ENCODE assay signal across 1 cellular context in the genomic region with DNA sequence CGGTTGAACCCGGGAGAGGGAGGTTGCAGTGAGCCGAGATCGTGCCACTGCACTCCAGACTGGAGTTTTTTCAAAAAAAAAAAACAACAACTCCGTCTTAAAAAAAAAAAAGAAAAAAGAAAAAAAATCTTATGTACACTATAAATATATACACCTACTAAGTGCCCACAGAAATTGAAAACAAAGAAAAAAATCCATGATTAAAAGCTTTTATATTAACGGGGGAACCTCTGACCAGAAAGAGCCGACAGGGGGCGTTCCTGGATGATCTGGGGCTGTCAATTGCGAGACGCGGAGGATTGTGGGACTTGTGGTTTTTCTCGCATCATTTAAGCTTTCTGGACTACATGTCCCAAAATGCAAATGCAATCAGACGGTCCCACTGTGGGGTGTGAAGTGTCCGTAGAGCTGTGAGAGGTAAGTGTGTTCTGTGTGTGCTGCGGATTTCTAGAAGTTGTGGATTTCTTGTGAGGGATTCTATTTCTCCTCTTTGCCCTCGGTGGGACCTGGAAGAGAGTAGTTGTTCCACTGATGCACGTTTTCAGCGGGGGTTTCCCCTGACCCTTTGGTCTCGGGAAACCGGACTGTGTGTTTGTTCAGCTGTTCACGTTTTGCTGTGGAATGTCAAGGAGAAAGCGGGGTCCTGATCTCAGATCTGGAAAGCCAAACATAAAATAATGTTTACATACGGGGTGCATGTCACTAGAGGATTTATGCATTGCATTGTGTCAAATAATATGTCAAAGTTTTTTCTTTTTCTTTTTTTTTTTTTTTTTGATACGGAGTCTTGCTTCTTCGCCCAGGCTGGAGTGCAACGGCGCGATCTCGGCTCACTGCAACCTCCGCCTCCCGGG.
TF ChIP-seq lines count a peak whose summit lies in the region.

A gene with protein sequence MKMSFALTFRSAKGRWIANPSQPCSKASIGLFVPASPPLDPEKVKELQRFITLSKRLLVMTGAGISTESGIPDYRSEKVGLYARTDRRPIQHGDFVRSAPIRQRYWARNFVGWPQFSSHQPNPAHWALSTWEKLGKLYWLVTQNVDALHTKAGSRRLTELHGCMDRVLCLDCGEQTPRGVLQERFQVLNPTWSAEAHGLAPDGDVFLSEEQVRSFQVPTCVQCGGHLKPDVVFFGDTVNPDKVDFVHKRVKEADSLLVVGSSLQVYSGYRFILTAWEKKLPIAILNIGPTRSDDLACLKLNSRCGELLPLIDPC (plus strand): TSS at position 360 of the 854 bp plus-strand sequence. CDS start 1,241 bp downstream, outside the sequence.

TF ChIP-seq in K562, 482 proteins besides CTCF, POLR2A, EP300 and RAD21 (continued from another document and continues in another):
- TF ChIP-seq, protein P1, sequence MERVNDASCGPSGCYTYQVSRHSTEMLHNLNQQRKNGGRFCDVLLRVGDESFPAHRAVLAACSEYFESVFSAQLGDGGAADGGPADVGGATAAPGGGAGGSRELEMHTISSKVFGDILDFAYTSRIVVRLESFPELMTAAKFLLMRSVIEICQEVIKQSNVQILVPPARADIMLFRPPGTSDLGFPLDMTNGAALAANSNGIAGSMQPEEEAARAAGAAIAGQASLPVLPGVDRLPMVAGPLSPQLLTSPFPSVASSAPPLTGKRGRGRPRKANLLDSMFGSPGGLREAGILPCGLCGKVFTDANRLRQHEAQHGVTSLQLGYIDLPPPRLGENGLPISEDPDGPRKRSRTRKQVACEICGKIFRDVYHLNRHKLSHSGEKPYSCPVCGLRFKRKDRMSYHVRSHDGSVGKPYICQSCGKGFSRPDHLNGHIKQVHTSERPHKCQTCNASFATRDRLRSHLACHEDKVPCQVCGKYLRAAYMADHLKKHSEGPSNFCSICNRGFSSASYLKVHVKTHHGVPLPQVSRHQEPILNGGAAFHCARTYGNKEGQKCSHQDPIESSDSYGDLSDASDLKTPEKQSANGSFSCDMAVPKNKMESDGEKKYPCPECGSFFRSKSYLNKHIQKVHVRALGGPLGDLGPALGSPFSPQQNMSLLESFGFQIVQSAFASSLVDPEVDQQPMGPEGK (CRISPR knock-in tag; IDR thresholded peaks at IDR 0.05; ENCODE audit: borderline replicate concordance) = no peak
- no peak for TF ChIP-seq NCOA4 (IDR thresholded peaks at IDR 0.05; ENCODE audit: partially characterized antibody)
- no peak for TF ChIP-seq BRF1 (IDR thresholded peaks at IDR 0.05; ENCODE audit: borderline replicate concordance, extremely low read depth, insufficient read length)
- no peak for TF ChIP-seq KAT8 (IDR thresholded peaks at IDR 0.05; ENCODE audit: low read depth)
- TF ChIP-seq, protein P2, sequence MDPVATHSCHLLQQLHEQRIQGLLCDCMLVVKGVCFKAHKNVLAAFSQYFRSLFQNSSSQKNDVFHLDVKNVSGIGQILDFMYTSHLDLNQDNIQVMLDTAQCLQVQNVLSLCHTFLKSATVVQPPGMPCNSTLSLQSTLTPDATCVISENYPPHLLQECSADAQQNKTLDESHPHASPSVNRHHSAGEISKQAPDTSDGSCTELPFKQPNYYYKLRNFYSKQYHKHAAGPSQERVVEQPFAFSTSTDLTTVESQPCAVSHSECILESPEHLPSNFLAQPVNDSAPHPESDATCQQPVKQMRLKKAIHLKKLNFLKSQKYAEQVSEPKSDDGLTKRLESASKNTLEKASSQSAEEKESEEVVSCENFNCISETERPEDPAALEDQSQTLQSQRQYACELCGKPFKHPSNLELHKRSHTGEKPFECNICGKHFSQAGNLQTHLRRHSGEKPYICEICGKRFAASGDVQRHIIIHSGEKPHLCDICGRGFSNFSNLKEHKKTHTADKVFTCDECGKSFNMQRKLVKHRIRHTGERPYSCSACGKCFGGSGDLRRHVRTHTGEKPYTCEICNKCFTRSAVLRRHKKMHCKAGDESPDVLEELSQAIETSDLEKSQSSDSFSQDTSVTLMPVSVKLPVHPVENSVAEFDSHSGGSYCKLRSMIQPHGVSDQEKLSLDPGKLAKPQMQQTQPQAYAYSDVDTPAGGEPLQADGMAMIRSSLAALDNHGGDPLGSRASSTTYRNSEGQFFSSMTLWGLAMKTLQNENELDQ (CRISPR knock-in tag; IDR thresholded peaks at IDR 0.05; ENCODE audit: borderline replicate concordance) = no peak
- TF ChIP-seq, protein P3, sequence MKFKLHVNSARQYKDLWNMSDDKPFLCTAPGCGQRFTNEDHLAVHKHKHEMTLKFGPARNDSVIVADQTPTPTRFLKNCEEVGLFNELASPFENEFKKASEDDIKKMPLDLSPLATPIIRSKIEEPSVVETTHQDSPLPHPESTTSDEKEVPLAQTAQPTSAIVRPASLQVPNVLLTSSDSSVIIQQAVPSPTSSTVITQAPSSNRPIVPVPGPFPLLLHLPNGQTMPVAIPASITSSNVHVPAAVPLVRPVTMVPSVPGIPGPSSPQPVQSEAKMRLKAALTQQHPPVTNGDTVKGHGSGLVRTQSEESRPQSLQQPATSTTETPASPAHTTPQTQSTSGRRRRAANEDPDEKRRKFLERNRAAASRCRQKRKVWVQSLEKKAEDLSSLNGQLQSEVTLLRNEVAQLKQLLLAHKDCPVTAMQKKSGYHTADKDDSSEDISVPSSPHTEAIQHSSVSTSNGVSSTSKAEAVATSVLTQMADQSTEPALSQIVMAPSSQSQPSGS (CRISPR knock-in tag; IDR thresholded peaks at IDR 0.05) = no peak
- TF ChIP-seq LEF1 (IDR thresholded peaks at IDR 0.05) = peak; percentile 76
- TF ChIP-seq RBM14 (IDR thresholded peaks at IDR 0.05; ENCODE audit: borderline replicate concordance, insufficient read depth, low read depth, low read length) = no peak
- TF ChIP-seq, protein P4, sequence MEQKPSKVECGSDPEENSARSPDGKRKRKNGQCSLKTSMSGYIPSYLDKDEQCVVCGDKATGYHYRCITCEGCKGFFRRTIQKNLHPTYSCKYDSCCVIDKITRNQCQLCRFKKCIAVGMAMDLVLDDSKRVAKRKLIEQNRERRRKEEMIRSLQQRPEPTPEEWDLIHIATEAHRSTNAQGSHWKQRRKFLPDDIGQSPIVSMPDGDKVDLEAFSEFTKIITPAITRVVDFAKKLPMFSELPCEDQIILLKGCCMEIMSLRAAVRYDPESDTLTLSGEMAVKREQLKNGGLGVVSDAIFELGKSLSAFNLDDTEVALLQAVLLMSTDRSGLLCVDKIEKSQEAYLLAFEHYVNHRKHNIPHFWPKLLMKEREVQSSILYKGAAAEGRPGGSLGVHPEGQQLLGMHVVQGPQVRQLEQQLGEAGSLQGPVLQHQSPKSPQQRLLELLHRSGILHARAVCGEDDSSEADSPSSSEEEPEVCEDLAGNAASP (IDR thresholded peaks at IDR 0.05) = no peak
- no peak for TF ChIP-seq HDAC3 (IDR thresholded peaks at IDR 0.05; ENCODE audit: borderline replicate concordance, partially characterized antibody)
- no peak for TF ChIP-seq TAF1 (IDR thresholded peaks at IDR 0.05; ENCODE audit: control insufficient read depth, extremely low read depth, insufficient read depth, low read length, severe bottlenecking)
- TF ChIP-seq CC2D1A (IDR thresholded peaks at IDR 0.05) = no peak
- no peak for TF ChIP-seq ELF2 (CRISPR knock-in tag; IDR thresholded peaks at IDR 0.05)
- no peak for TF ChIP-seq ETV5 (CRISPR knock-in tag; IDR thresholded peaks at IDR 0.05; ENCODE audit: low read depth)
- TF ChIP-seq NELFE (IDR thresholded peaks at IDR 0.05; ENCODE audit: insufficient read depth, insufficient read length) = no peak
- TF ChIP-seq, protein P5, sequence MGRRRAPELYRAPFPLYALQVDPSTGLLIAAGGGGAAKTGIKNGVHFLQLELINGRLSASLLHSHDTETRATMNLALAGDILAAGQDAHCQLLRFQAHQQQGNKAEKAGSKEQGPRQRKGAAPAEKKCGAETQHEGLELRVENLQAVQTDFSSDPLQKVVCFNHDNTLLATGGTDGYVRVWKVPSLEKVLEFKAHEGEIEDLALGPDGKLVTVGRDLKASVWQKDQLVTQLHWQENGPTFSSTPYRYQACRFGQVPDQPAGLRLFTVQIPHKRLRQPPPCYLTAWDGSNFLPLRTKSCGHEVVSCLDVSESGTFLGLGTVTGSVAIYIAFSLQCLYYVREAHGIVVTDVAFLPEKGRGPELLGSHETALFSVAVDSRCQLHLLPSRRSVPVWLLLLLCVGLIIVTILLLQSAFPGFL (CRISPR knock-in tag; IDR thresholded peaks at IDR 0.05) = no peak
- no peak for TF ChIP-seq RBM25 (IDR thresholded peaks at IDR 0.05; ENCODE audit: low read depth, low read length, severe bottlenecking)
- TF ChIP-seq, protein P6, sequence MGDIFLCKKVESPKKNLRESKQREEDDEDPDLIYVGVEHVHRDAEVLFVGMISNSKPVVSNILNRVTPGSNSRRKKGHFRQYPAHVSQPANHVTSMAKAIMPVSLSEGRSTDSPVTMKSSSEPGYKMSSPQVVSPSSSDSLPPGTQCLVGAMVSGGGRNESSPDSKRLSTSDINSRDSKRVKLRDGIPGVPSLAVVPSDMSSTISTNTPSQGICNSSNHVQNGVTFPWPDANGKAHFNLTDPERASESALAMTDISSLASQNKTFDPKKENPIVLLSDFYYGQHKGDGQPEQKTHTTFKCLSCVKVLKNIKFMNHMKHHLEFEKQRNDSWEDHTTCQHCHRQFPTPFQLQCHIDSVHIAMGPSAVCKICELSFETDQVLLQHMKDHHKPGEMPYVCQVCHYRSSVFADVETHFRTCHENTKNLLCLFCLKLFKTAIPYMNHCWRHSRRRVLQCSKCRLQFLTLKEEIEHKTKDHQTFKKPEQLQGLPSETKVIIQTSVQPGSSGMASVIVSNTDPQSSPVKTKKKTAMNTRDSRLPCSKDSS (IDR thresholded peaks at IDR 0.05; ENCODE audit: low read depth, partially characterized antibody) = no peak
- TF ChIP-seq ZNF75A (CRISPR knock-in tag; IDR thresholded peaks at IDR 0.05) = no peak
- peak; percentile 81; the same call in 1 of the 2 replicates for TF ChIP-seq RNF2 (IDR thresholded peaks at IDR 0.05)
- no peak for TF ChIP-seq ZNF263 (CRISPR knock-in tag; IDR thresholded peaks at IDR 0.05; ENCODE audit: borderline replicate concordance)
- TF ChIP-seq JUNB (CRISPR knock-in tag; conservative IDR thresholded peaks at IDR 0.05) = no peak
- TF ChIP-seq CEBPG (CRISPR knock-in tag; IDR thresholded peaks at IDR 0.05) = no peak
- 0 out of 4 replicates have a peak, but pooled peaks of 1 of the 2 experiments have one; percentile 36 for TF ChIP-seq CEBPG (tag; conservative IDR thresholded peaks at IDR 0.05 in 1 of 2, IDR thresholded peaks at IDR 0.05 in 1 of 2)
- TF ChIP-seq, protein P7, sequence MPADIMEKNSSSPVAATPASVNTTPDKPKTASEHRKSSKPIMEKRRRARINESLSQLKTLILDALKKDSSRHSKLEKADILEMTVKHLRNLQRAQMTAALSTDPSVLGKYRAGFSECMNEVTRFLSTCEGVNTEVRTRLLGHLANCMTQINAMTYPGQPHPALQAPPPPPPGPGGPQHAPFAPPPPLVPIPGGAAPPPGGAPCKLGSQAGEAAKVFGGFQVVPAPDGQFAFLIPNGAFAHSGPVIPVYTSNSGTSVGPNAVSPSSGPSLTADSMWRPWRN (IDR thresholded peaks at IDR 0.05; ENCODE audit: low read depth) = no peak
- no peak for TF ChIP-seq CBX5 (IDR thresholded peaks at IDR 0.05; ENCODE audit: borderline replicate concordance, low read depth)
- 0 out of 2 replicates have a peak, but pooled peaks have one; percentile 29 for TF ChIP-seq NR1H2 (CRISPR knock-in tag; IDR thresholded peaks at IDR 0.05)
- peak; percentile 56 for TF ChIP-seq EP400 (IDR thresholded peaks at IDR 0.05)
- TF ChIP-seq, protein P8, sequence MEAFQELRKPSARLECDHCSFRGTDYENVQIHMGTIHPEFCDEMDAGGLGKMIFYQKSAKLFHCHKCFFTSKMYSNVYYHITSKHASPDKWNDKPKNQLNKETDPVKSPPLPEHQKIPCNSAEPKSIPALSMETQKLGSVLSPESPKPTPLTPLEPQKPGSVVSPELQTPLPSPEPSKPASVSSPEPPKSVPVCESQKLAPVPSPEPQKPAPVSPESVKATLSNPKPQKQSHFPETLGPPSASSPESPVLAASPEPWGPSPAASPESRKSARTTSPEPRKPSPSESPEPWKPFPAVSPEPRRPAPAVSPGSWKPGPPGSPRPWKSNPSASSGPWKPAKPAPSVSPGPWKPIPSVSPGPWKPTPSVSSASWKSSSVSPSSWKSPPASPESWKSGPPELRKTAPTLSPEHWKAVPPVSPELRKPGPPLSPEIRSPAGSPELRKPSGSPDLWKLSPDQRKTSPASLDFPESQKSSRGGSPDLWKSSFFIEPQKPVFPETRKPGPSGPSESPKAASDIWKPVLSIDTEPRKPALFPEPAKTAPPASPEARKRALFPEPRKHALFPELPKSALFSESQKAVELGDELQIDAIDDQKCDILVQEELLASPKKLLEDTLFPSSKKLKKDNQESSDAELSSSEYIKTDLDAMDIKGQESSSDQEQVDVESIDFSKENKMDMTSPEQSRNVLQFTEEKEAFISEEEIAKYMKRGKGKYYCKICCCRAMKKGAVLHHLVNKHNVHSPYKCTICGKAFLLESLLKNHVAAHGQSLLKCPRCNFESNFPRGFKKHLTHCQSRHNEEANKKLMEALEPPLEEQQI (IDR thresholded peaks at IDR 0.05) = 0 out of 2 replicates have a peak, but pooled peaks have one; percentile 69
- TF ChIP-seq, protein P9, sequence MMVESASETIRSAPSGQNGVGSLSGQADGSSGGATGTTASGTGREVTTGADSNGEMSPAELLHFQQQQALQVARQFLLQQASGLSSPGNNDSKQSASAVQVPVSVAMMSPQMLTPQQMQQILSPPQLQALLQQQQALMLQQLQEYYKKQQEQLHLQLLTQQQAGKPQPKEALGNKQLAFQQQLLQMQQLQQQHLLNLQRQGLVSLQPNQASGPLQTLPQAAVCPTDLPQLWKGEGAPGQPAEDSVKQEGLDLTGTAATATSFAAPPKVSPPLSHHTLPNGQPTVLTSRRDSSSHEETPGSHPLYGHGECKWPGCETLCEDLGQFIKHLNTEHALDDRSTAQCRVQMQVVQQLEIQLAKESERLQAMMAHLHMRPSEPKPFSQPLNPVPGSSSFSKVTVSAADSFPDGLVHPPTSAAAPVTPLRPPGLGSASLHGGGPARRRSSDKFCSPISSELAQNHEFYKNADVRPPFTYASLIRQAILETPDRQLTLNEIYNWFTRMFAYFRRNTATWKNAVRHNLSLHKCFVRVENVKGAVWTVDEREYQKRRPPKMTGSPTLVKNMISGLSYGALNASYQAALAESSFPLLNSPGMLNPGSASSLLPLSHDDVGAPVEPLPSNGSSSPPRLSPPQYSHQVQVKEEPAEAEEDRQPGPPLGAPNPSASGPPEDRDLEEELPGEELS (CRISPR knock-in tag; IDR thresholded peaks at IDR 0.05; ENCODE audit: borderline replicate concordance) = no peak
- TF ChIP-seq FOS (IDR thresholded peaks at IDR 0.05; ENCODE audit: extremely low read depth, insufficient read length) = no peak
- TF ChIP-seq TCF7L2 (IDR thresholded peaks at IDR 0.05; ENCODE audit: low read depth, low read length) = peak; percentile 88
- TF ChIP-seq, protein P10, sequence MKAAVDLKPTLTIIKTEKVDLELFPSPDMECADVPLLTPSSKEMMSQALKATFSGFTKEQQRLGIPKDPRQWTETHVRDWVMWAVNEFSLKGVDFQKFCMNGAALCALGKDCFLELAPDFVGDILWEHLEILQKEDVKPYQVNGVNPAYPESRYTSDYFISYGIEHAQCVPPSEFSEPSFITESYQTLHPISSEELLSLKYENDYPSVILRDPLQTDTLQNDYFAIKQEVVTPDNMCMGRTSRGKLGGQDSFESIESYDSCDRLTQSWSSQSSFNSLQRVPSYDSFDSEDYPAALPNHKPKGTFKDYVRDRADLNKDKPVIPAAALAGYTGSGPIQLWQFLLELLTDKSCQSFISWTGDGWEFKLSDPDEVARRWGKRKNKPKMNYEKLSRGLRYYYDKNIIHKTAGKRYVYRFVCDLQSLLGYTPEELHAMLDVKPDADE (conservative IDR thresholded peaks at IDR 0.05; ENCODE audit: control insufficient read depth, low read depth, low read length) = peak; percentile 90; the same call in 1 of the 2 replicates
- no peak for TF ChIP-seq PHF20 (IDR thresholded peaks at IDR 0.05; ENCODE audit: partially characterized antibody)
- peak; percentile 99 for TF ChIP-seq FOXA3 (CRISPR knock-in tag; conservative IDR thresholded peaks at IDR 0.05 in 1 of 2, IDR thresholded peaks at IDR 0.05 in 1 of 2)
- no peak for TF ChIP-seq RHOXF2B (CRISPR knock-in tag; conservative IDR thresholded peaks at IDR 0.05)
